ENCODE assay signal across 11 cellular contexts in genomic region chr2:60347781-60348180, GRCh38.
"Had no signal": no experiment of that assay in that cellular context is flagged by ENCODE, and none has a peak within 500 bp of the region (broad histone marks: within the 10 kb centered on the region; RNA-seq: fewer than 3 reads in every experiment).

No MANE protein-coding gene starts in this region.

- H3K36me3 Mint-ChIP-seq: naive thymus-derived CD4-positive, alpha-beta T cell had no signal

- ATAC-seq: activated naive CD8-positive, alpha-beta T cell treated with anti-CD3 and anti-CD28 coated beads, Interleukin-2, amount 50 U/mL, for 24 hours; gastrocnemius medialis; naive thymus-derived CD4-positive, alpha-beta T cell had no signal

- H3K27ac ChIP-seq: cardiac muscle cell, gastrocnemius medialis, transverse colon had no signal

- H3K4me1 Mint-ChIP-seq: activated CD4-positive, alpha-beta memory T cell treated with anti-CD3 and anti-CD28 coated beads, Interleukin-2, amount 10 ng/mL, durations not matched to agents 7 days and 5 days had no signal

- DNase-seq: activated CD4-positive, alpha-beta memory T cell treated with anti-CD3 and anti-CD28 coated beads, Interleukin-2, amount 10 ng/mL, durations not matched to agents 7 days and 5 days; activated CD4-positive, alpha-beta T cell treated with anti-CD3 and anti-CD28 coated beads for 1 hour; activated gamma-delta T cell treated with Interleukin-2 at 50 U/mL for 16 hours; activated naive CD8-positive, alpha-beta T cell treated with anti-CD3 and anti-CD28 coated beads, Interleukin-2, amount 50 U/mL, for 24 hours; activated T-cell treated with anti-CD3 and anti-CD28 coated beads, Interleukin-2, amount 50 U/mL, for 48 hours; gastrocnemius medialis; naive thymus-derived CD4-positive, alpha-beta T cell; retina; stimulated activated CD4-positive, alpha-beta T cell treated with anti-CD3 and anti-CD28 coated beads, Interleukin-4, amount 100 ng/mL, for 4 hours; transverse colon had no signal

- H3K9me3 ChIP-seq: gastrocnemius medialis, transverse colon had no signal

- H3K4me1 ChIP-seq: gastrocnemius medialis, transverse colon had no signal

- H3K27ac Mint-ChIP-seq: activated CD4-positive, alpha-beta memory T cell treated with anti-CD3 and anti-CD28 coated beads, Interleukin-2, amount 10 ng/mL, durations not matched to agents 7 days and 5 days; activated naive CD8-positive, alpha-beta T cell treated with anti-CD3 and anti-CD28 coated beads, Interleukin-2, amount 50 U/mL, for 24 hours; naive thymus-derived CD4-positive, alpha-beta T cell had no signal

- H3K4me3 Mint-ChIP-seq: activated CD4-positive, alpha-beta memory T cell treated with anti-CD3 and anti-CD28 coated beads, Interleukin-2, amount 10 ng/mL, durations not matched to agents 7 days and 5 days; activated naive CD8-positive, alpha-beta T cell treated with anti-CD3 and anti-CD28 coated beads, Interleukin-2, amount 50 U/mL, for 24 hours; naive thymus-derived CD4-positive, alpha-beta T cell had no signal

- H3K9me3 Mint-ChIP-seq: activated CD4-positive, alpha-beta memory T cell treated with anti-CD3 and anti-CD28 coated beads, Interleukin-2, amount 10 ng/mL, durations not matched to agents 7 days and 5 days; activated naive CD8-positive, alpha-beta T cell treated with anti-CD3 and anti-CD28 coated beads, Interleukin-2, amount 50 U/mL, for 24 hours had no signal

- H3K36me3 ChIP-seq: cardiac muscle cell, gastrocnemius medialis, transverse colon had no signal

- H3K4me3 ChIP-seq: cardiac muscle cell, gastrocnemius medialis, transverse colon had no signal

- H3K27me3 ChIP-seq: cardiac muscle cell, gastrocnemius medialis, transverse colon had no signal
